ENCODE assay signal across 21 cellular contexts in the genomic region with DNA sequence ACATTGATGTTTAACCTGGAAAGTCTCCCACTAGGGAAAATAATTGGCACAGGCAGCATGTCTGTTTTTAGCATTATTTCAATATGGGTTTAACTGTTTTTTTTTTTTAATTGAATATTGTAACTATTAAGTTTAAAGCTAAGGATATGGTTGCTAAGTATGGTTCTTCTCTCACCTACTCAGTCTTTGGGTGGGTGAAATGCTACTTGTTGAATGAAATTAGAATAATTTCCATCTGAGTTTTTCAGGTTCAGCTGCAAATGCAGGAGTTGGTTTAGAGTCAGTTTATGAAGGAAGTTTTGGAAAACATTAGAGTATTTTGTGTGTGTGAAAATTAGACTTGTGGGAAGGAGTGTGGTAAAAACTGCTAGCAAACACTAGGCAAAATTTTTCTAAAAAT.
DNase-seq lines count a peak whose midpoint lies in the region; ATAC-seq and TF ChIP-seq lines count a peak whose summit lies in the region.
"Had no signal": no experiment of that assay in that cellular context is flagged by ENCODE, and none has a peak within 500 bp of the region (broad histone marks: within the 10 kb centered on the region; RNA-seq: fewer than 3 reads in every experiment).

No MANE protein-coding gene starts in this region.

- no peak for ATAC-seq in CD8-positive, alpha-beta T cell
- no peak for ATAC-seq in T-cell (replicated peaks in 1 of 4)
- no peak for ATAC-seq in naive thymus-derived CD4-positive, alpha-beta T cell
- ATAC-seq: HepG2 had no signal

- no peak overlapping the region for H3K9ac ChIP-seq in mesendoderm (ENCODE audit: low read length)

- peak overlapping the region; percentile 83 for H3K27ac Mint-ChIP-seq in activated CD4-positive, alpha-beta T cell treated with anti-CD3 and anti-CD28 coated beads, Interleukin-2, amount 10 ng/mL, durations not matched to agents 24 days and 14 days
- peak overlapping the region; percentile 37 for H3K27ac Mint-ChIP-seq in CD8-positive, alpha-beta T cell
- H3K27ac Mint-ChIP-seq in T-cell, result peak overlapping the region; percentile 54 to 56
- H3K27ac Mint-ChIP-seq in naive thymus-derived CD4-positive, alpha-beta T cell, result peak overlapping the region; percentile 30 to 97 (median 75)
- H3K27ac Mint-ChIP-seq: B cell had no signal

- intact Hi-C loops in activated CD4-positive, alpha-beta T cell treated with anti-CD3 and anti-CD28 coated beads, Interleukin-2, amount 10 ng/mL, durations not matched to agents 24 days and 14 days (cut with micrococcal nuclease), result loop anchor here (5.0 to 10.0 kb wide), 2 partner anchors 116 to 239 kb away; no protein-coding TSS in a partner anchor
- intact Hi-C loops in CD8-positive, alpha-beta T cell (cut with DNase I, micrococcal nuclease), result loop anchor here in 1 of 2 experiments (5.0 kb wide), 1 partner anchor 59 kb away; no protein-coding TSS in a partner anchor
- intact Hi-C loops in naive thymus-derived CD4-positive, alpha-beta T cell (cut with micrococcal nuclease), result no loop called here

- peak overlapping the region; percentile 24 for H3K4me3 Mint-ChIP-seq in activated CD4-positive, alpha-beta T cell treated with anti-CD3 and anti-CD28 coated beads, Interleukin-2, amount 10 ng/mL, durations not matched to agents 24 days and 14 days
- H3K4me3 Mint-ChIP-seq in CD8-positive, alpha-beta T cell, result no peak overlapping the region
- H3K4me3 Mint-ChIP-seq in T-cell, result no peak overlapping the region
- H3K4me3 Mint-ChIP-seq in naive thymus-derived CD4-positive, alpha-beta T cell, result peak overlapping the region in 7 of 10 donors; percentile 1 to 61 (median 40)
- H3K4me3 Mint-ChIP-seq: B cell had no signal

- no peaks in the 10 kb centered on the region for H3K9me3 Mint-ChIP-seq in activated CD4-positive, alpha-beta T cell treated with anti-CD3 and anti-CD28 coated beads, Interleukin-2, amount 10 ng/mL, durations not matched to agents 24 days and 14 days
- H3K9me3 Mint-ChIP-seq in CD8-positive, alpha-beta T cell, result peaks cover 2% of the 10 kb centered on the region
- H3K9me3 Mint-ChIP-seq in T-cell, result peaks cover 0 to 2% (median 0%) of the 10 kb centered on the region in 3 donors
- peaks cover 0 to 14% (median 0%) of the 10 kb centered on the region in 11 donors for H3K9me3 Mint-ChIP-seq in naive thymus-derived CD4-positive, alpha-beta T cell

- H3K4me1 ChIP-seq in CD8-positive, alpha-beta T cell (ENCODE audit: insufficient read depth, low read length), result peaks cover 79% of the 10 kb centered on the region
- H3K4me1 ChIP-seq in naive thymus-derived CD4-positive, alpha-beta T cell (ENCODE audit: control insufficient read depth in 2 of 2, insufficient read depth in 2 of 2, low read length in 2 of 2), result peaks cover 7 to 74% of the 10 kb centered on the region in 2 donors
- no peaks in the 10 kb centered on the region for H3K4me1 ChIP-seq in mesendoderm (ENCODE audit: control insufficient read depth, low read depth, low read length)

- no peaks in the 10 kb centered on the region for H3K79me1 ChIP-seq in mesendoderm (ENCODE audit: low read length)

- no peak overlapping the region for H3K4ac ChIP-seq in mesendoderm (ENCODE audit: low read depth, low read length)

- no peak overlapping the region for H3K27ac ChIP-seq in CD8-positive, alpha-beta T cell (ENCODE audit: low read depth, low read length)
- no peak overlapping the region for H3K27ac ChIP-seq in naive thymus-derived CD4-positive, alpha-beta T cell (ENCODE audit: low read depth, low read length)
- no peak overlapping the region for H3K27ac ChIP-seq in mesendoderm (ENCODE audit: low read depth, low read length)

- no peak overlapping the region for H2BK15ac ChIP-seq in mesendoderm (replicated peaks; ENCODE audit: low read depth)

- no peak for TF ChIP-seq CTCF in CD8-positive, alpha-beta T cell (IDR thresholded peaks at IDR 0.05)

- H3K56ac ChIP-seq in mesendoderm (ENCODE audit: low read length), result no peak overlapping the region

- no peaks in the 10 kb centered on the region for H3K36me3 ChIP-seq in CD8-positive, alpha-beta T cell (ENCODE audit: insufficient read depth, low read length)
- H3K36me3 ChIP-seq in naive thymus-derived CD4-positive, alpha-beta T cell (ENCODE audit: control insufficient read depth in 2 of 3, insufficient read depth in 3 of 3, low read length in 3 of 3), result no peaks in the 10 kb centered on the region
- H3K36me3 ChIP-seq in mesendoderm (ENCODE audit: control insufficient read depth, insufficient read depth, low read length), result no peaks in the 10 kb centered on the region

- H3K79me2 ChIP-seq in mesendoderm (ENCODE audit: control insufficient read depth, insufficient read depth, low read length), result no peaks in the 10 kb centered on the region

- H3K18ac ChIP-seq in mesendoderm (ENCODE audit: low read length), result no peak overlapping the region

- POLR2A ChIA-PET in CD8-positive, alpha-beta T cell (lab: Charles Lee), result no interaction called here
- POLR2A ChIA-PET in T-cell (lab: Charles Lee), result interaction anchor here (0.6 kb wide), 3 partner anchors 26 to 760 kb away, joined by 3 to 4 read pairs (median 3); no protein-coding TSS in a partner anchor
- POLR2A ChIA-PET in naive thymus-derived CD4-positive, alpha-beta T cell (lab: Charles Lee), result no interaction called here

- no peak overlapping the region for H4K8ac ChIP-seq in mesendoderm (ENCODE audit: low read depth, low read length)

- no peak overlapping the region for H3K23ac ChIP-seq in mesendoderm (ENCODE audit: low read length)

- no peaks in the 10 kb centered on the region for H3K27me3 ChIP-seq in CD8-positive, alpha-beta T cell (ENCODE audit: insufficient read depth, low read length)
- no peaks in the 10 kb centered on the region for H3K27me3 ChIP-seq in naive thymus-derived CD4-positive, alpha-beta T cell (ENCODE audit: control insufficient read depth in 2 of 2, insufficient read depth in 2 of 2, low read length in 2 of 2)
- H3K27me3 ChIP-seq in mesendoderm (ENCODE audit: insufficient read depth, low read length, poor library complexity), result no peaks in the 10 kb centered on the region

- H2BK5ac ChIP-seq in mesendoderm (ENCODE audit: low read length), result no peak overlapping the region

- DNase-seq in activated CD4-positive, alpha-beta T cell treated with anti-CD3 and anti-CD28 coated beads, Interleukin-2, amount 10 ng/mL, durations not matched to agents 24 days and 14 days, result no peak
- no peak for DNase-seq in activated CD4-positive, alpha-beta T cell treated with anti-CD3 and anti-CD28 coated beads for 48 hours
- DNase-seq in CD8-positive, alpha-beta T cell, result no peak
- no peak for DNase-seq in T-cell
- no peak for DNase-seq in naive thymus-derived CD4-positive, alpha-beta T cell
- no peak for DNase-seq in mesendoderm
- DNase-seq in SK-N-DZ (ENCODE audit: low spot score), result no peak
- DNase-seq in DMS 273 (lab: John Stamatoyannopoulos, UW; ENCODE audit: unreplicated experiment), result no peak
- DNase-seq: 8988T, Calu3, DMS53, KBM-7, NCI-H1417, NCI-H187, NCI-H2107, NCI-H510A, NCI-H748 treated with DMSO at 0.1 percent for 48 hours, OCI-M1, SHP77 had no signal

- peaks cover 37% of the 10 kb centered on the region for H3K36me3 Mint-ChIP-seq in activated CD4-positive, alpha-beta T cell treated with anti-CD3 and anti-CD28 coated beads, Interleukin-2, amount 10 ng/mL, durations not matched to agents 24 days and 14 days (ENCODE audit: low read depth)
- H3K36me3 Mint-ChIP-seq in CD8-positive, alpha-beta T cell, result peaks cover 5% of the 10 kb centered on the region
- H3K36me3 Mint-ChIP-seq in T-cell, result peaks cover 5% of the 10 kb centered on the region
- H3K36me3 Mint-ChIP-seq in naive thymus-derived CD4-positive, alpha-beta T cell, result peaks cover 6 to 43% (median 21%) of the 10 kb centered on the region in 5 donors

- H3K4me2 ChIP-seq in mesendoderm (ENCODE audit: low read length), result no peak overlapping the region

- peaks cover 67% of the 10 kb centered on the region for H3K4me1 Mint-ChIP-seq in activated CD4-positive, alpha-beta T cell treated with anti-CD3 and anti-CD28 coated beads, Interleukin-2, amount 10 ng/mL, durations not matched to agents 24 days and 14 days
- H3K4me1 Mint-ChIP-seq in CD8-positive, alpha-beta T cell (ENCODE audit: low read depth), result peaks cover 76% of the 10 kb centered on the region
- peaks cover 79 to 83% (median 79%) of the 10 kb centered on the region in 3 donors for H3K4me1 Mint-ChIP-seq in T-cell
- peaks cover 48 to 97% (median 84%) of the 10 kb centered on the region in 7 donors for H3K4me1 Mint-ChIP-seq in naive thymus-derived CD4-positive, alpha-beta T cell

- CTCF ChIA-PET in CD8-positive, alpha-beta T cell (lab: Charles Lee), result interaction anchor here (0.6 kb wide), 1 partner anchor 100 kb away, joined by 4 read pairs; no protein-coding TSS in a partner anchor
- CTCF ChIA-PET in T-cell (lab: Charles Lee), result no interaction called here
- CTCF ChIA-PET in naive thymus-derived CD4-positive, alpha-beta T cell (lab: Charles Lee), result no interaction called here

- H3K27me3 Mint-ChIP-seq in activated CD4-positive, alpha-beta T cell treated with anti-CD3 and anti-CD28 coated beads, Interleukin-2, amount 10 ng/mL, durations not matched to agents 24 days and 14 days, result no peaks in the 10 kb centered on the region
- H3K27me3 Mint-ChIP-seq in CD8-positive, alpha-beta T cell (ENCODE audit: low read depth), result no peaks in the 10 kb centered on the region
- H3K27me3 Mint-ChIP-seq in T-cell, result no peaks in the 10 kb centered on the region
- H3K27me3 Mint-ChIP-seq in naive thymus-derived CD4-positive, alpha-beta T cell, result no peaks in the 10 kb centered on the region
- H3K27me3 Mint-ChIP-seq: B cell had no signal

- no peaks in the 10 kb centered on the region for H3K9me3 ChIP-seq in CD8-positive, alpha-beta T cell (ENCODE audit: low read length)
- peaks cover 0 to 4% (median 0%) of the 10 kb centered on the region in 3 experiments for H3K9me3 ChIP-seq in naive thymus-derived CD4-positive, alpha-beta T cell (ENCODE audit: control insufficient read depth in 2 of 3, low read length in 3 of 3)

- no peak overlapping the region for H2BK120ac ChIP-seq in mesendoderm (ENCODE audit: low read depth, low read length)

- no peak overlapping the region for H3K4me3 ChIP-seq in CD8-positive, alpha-beta T cell (ENCODE audit: low read depth, low read length)
- H3K4me3 ChIP-seq in naive thymus-derived CD4-positive, alpha-beta T cell (ENCODE audit: low read length), result no peak overlapping the region
- H3K4me3 ChIP-seq in mesendoderm (ENCODE audit: low read length), result no peak overlapping the region

- no peak overlapping the region for H2AK5ac ChIP-seq in mesendoderm (ENCODE audit: low read length)

- no peak overlapping the region for H4K5ac ChIP-seq in mesendoderm (ENCODE audit: low read length)

Comparison
In these comparisons a context has a peak if more than half of its experiments do, and no peak if none do; other contexts are left out.
1. H3K4me3 Mint-ChIP-seq: peak in activated CD4-positive, alpha-beta T cell treated with anti-CD3 and anti-CD28 coated beads, Interleukin-2, amount 10 ng/mL, durations not matched to agents 24 days and 14 days (single experiment) and naive thymus-derived CD4-positive, alpha-beta T cell (7 of 10); none in CD8-positive, alpha-beta T cell (single experiment) and T-cell (0 of 3).
2. POLR2A ChIA-PET loops: an anchor here in T-cell (0.6 kb wide); none called in CD8-positive, alpha-beta T cell and naive thymus-derived CD4-positive, alpha-beta T cell.
3. Peak in every context shown above with its lines, with median percentiles within 50 percentile points of each other: H3K27ac Mint-ChIP-seq.